In genomic region chr14:98062083-98062482, GRCh38 we compare ENCODE assay signal across 9 cellular contexts.
"Had no signal": no experiment of that assay in that cellular context is flagged by ENCODE, and none has a peak within 500 bp of the region (broad histone marks: within the 10 kb centered on the region; RNA-seq: fewer than 3 reads in every experiment).

No MANE protein-coding gene starts in this region.

- DNase-seq: GM23248, GOT3, H7, HFFc6 had no signal

- H3K4me3 ChIP-seq: GM23248, HAP-1 had no signal

- H3K27me3 Mint-ChIP-seq: IgD-negative memory B cell had no signal

- H3K9me3 ChIP-seq: HAP-1 had no signal

- H3K27ac ChIP-seq: GM23248, HL-60 had no signal

- H3K9ac ChIP-seq: GM23248 had no signal

- H3K27ac Mint-ChIP-seq: HFFc6, IgD-negative memory B cell had no signal

- ATAC-seq: HCT116, HepG2 had no signal

- H3K36me3 Mint-ChIP-seq: IgD-negative memory B cell had no signal

- H3K4me1 ChIP-seq: HAP-1 had no signal

- H3K4me3 Mint-ChIP-seq: HFFc6, IgD-negative memory B cell had no signal

- H2AFZ ChIP-seq: GM23248 had no signal

- H3K4me1 Mint-ChIP-seq: IgD-negative memory B cell had no signal

- H3K36me3 ChIP-seq: HAP-1 had no signal
